27 cellular contexts compared by ENCODE assay signal in the genomic region with DNA sequence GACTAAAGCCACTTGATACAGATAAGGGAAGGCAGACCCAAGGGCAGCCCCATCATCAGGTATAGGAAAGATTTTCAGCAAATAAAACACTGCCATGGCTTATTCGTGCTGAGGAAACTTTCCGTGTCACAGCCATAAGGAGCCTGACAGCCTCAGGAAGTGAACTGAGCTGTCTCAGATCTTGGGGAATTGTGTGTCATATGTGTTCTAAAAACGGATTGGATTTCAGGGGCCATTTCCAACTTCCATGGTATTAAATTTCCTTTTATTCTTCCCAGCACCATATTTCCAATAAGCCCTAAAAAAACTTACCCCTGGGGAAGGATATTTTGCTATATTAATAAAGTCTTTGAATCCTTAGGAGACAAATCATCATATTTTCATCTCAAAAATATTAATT.
DNase-seq lines count a peak whose midpoint lies in the region; ATAC-seq, FAIRE-seq and TF ChIP-seq lines count a peak whose summit lies in the region.
"Had no signal": no experiment of that assay in that cellular context is flagged by ENCODE, and none has a peak within 500 bp of the region (broad histone marks: within the 10 kb centered on the region; RNA-seq: fewer than 3 reads in every experiment).

No MANE protein-coding gene starts in this region.

- no TSS peak for BruUV-seq in endothelial cell of umbilical vein (replicated peaks; lab: Mats Ljungman, UMichigan)

- 38 to 43% methylated on average over 3 of the region's 3 CpGs for WGBS in aorta, 2 donors

- dilution Hi-C loops in endothelial cell of umbilical vein (cut with MboI; ENCODE audit: extremely low pct_ligation_motif_present, low sequenced_read_pairs), result no loop called here

- ATAC-seq in SK-N-SH treated with all-trans-retinoic acid at 6 μM for 48 hours (peak; percentile 31; the same call in 1 of the 3 replicates), aorta (ENCODE audit: low FRiP score) (no peak)
- ATAC-seq: A549 had no signal

- no peak overlapping the region for H3K4me3 ChIP-seq in endothelial cell of umbilical vein (replicated peaks in 1 of 3; ENCODE audit: insufficient read depth in 1 of 3, low read depth in 1 of 3, low read length in 3 of 3)
- no peak overlapping the region for H3K4me3 ChIP-seq in osteoblast (ENCODE audit: insufficient read depth, low read length)
- H3K4me3 ChIP-seq in aorta (ENCODE audit: low read length in 2 of 2), result no peak overlapping the region
- H3K4me3 ChIP-seq: A549; BLaER1 treated with 17β-estradiol and CSF1 and Interleukin-3, amounts not matched to agents 10 nM and 100 nM; GM23248 had no signal

- H3K4me1 ChIP-seq in endothelial cell of umbilical vein (ENCODE audit: control insufficient read depth, extremely low read depth, insufficient read depth, low read length) (peaks cover 4% of the 10 kb centered on the region), osteoblast (ENCODE audit: insufficient read depth, low read length) (peaks cover 18% of the 10 kb centered on the region), aorta (ENCODE audit: control insufficient read depth in 1 of 2, insufficient read depth in 2 of 2, low read length in 2 of 2) (peaks cover 0 to 4% of the 10 kb centered on the region in 2 donors)

- H4K20me1 ChIP-seq in endothelial cell of umbilical vein (replicated peaks; ENCODE audit: control insufficient read depth, extremely low read depth, insufficient read depth, low read length), result no peaks in the 10 kb centered on the region
- H4K20me1 ChIP-seq in osteoblast (ENCODE audit: insufficient read depth, low read length), result no peaks in the 10 kb centered on the region
- H4K20me1 ChIP-seq: BLaER1 treated with 17β-estradiol and CSF1 and Interleukin-3, amounts not matched to agents 10 nM and 100 nM had no signal

- no peak overlapping the region for H2AFZ ChIP-seq in endothelial cell of umbilical vein (ENCODE audit: low read depth, low read length)
- H2AFZ ChIP-seq in osteoblast (ENCODE audit: low read length), result peak overlapping the region; percentile 24
- H2AFZ ChIP-seq: GM23248 had no signal

- no peaks in the 10 kb centered on the region for H3K27me3 ChIP-seq in endothelial cell of umbilical vein (ENCODE audit: control insufficient read depth in 2 of 2, insufficient read depth in 2 of 2, low read length in 2 of 2)
- H3K27me3 ChIP-seq in osteoblast (ENCODE audit: insufficient read depth, low read length), result no peaks in the 10 kb centered on the region
- no peaks in the 10 kb centered on the region for H3K27me3 ChIP-seq in aorta (ENCODE audit: control insufficient read depth in 1 of 2, insufficient read depth in 2 of 2, low read length in 1 of 2)
- H3K27me3 ChIP-seq: BLaER1 treated with 17β-estradiol and CSF1 and Interleukin-3, amounts not matched to agents 10 nM and 100 nM had no signal

- TF ChIP-seq CTCF in endothelial cell of umbilical vein (IDR thresholded peaks at IDR 0.05; ENCODE audit: extremely low read depth in 1 of 2, insufficient read depth in 1 of 2, low read depth in 1 of 2, low read length in 2 of 2), result no peak
- no peak for TF ChIP-seq CTCF in osteoblast (IDR thresholded peaks at IDR 0.05; ENCODE audit: extremely low read depth, low read depth, low read length)

- peak; percentile 59 for DNase-seq in LHCN-M2 (ENCODE audit: low read depth)
- DNase-seq in endothelial cell of umbilical vein (ENCODE audit: low read depth, low spot score), result no peak
- peak; percentile 81 for DNase-seq in osteoblast (ENCODE audit: insufficient read length, low spot score, missing footprints)
- no peak for DNase-seq in aorta
- DNase-seq in cortex of kidney (lab: John Stamatoyannopoulos, UW), result no peak
- DNase-seq in NCI-H510A (lab: John Stamatoyannopoulos, UW), result no peak
- DNase-seq: AML-193; CD4-positive, alpha-beta memory T cell; COR-L47; DMS53; GM23248; H7; IMR-90; KG1; MM.1S; NCI-H1048; NCI-H1417 treated with DMSO at 0.1 percent for 48 hours; NCI-H1694 treated with DMSO at 0.1 percent for 48 hours; NCI-H2081; NCI-H446; NCI-H526 treated with DMSO at 0.1 percent for 48 hours; RPMI8226; SHP77 had no signal

- H3K79me2 ChIP-seq in endothelial cell of umbilical vein (ENCODE audit: control insufficient read depth, insufficient read depth, low read length), result no peaks in the 10 kb centered on the region
- H3K79me2 ChIP-seq in osteoblast (ENCODE audit: insufficient read depth, low read length), result peaks cover 23% of the 10 kb centered on the region

- no peaks in the 10 kb centered on the region for H3K9me1 ChIP-seq in endothelial cell of umbilical vein (replicated peaks; ENCODE audit: control insufficient read depth, extremely low read depth, insufficient read depth, low read length)

- intact Hi-C loops in endothelial cell of umbilical vein (cut with micrococcal nuclease) (no loop called here), aorta (cut with DNase I) (loop anchor here in 1 of 2 donors (5.0 kb wide), 1 partner anchor 43 kb away; no protein-coding TSS in a partner anchor)

- no peak overlapping the region for H3K4me2 ChIP-seq in endothelial cell of umbilical vein (ENCODE audit: insufficient read depth, low read length)
- H3K4me2 ChIP-seq in osteoblast (ENCODE audit: insufficient read depth, low read length), result peak overlapping the region; percentile 27
- H3K4me2 ChIP-seq: A549 had no signal

- POLR2A ChIA-PET in endothelial cell of umbilical vein (lab: Charles Lee), result no interaction called here

- no peak overlapping the region for H3K27ac ChIP-seq in endothelial cell of umbilical vein (ENCODE audit: insufficient read depth, low read depth, low read length)
- H3K27ac ChIP-seq in osteoblast (ENCODE audit: low read depth, low read length), result peak overlapping the region; percentile 26
- H3K27ac ChIP-seq in aorta (ENCODE audit: low read depth in 1 of 2, low read length in 2 of 2), result no peak overlapping the region
- H3K27ac ChIP-seq: A549, GM23248 had no signal

- FAIRE-seq in endothelial cell of umbilical vein (lab: Jason Lieb, UNC), result peak; percentile 67
- FAIRE-seq: A549, GM18507 had no signal

- no peaks in the 10 kb centered on the region for H3K36me3 ChIP-seq in endothelial cell of umbilical vein (ENCODE audit: control insufficient read depth in 2 of 2, extremely low read depth in 1 of 2, insufficient read depth in 2 of 2, low read length in 2 of 2)
- no peaks in the 10 kb centered on the region for H3K36me3 ChIP-seq in osteoblast (ENCODE audit: insufficient read depth, low read length)
- H3K36me3 ChIP-seq in aorta (ENCODE audit: control insufficient read depth in 1 of 2, insufficient read depth in 2 of 2, low read length in 1 of 2), result no peaks in the 10 kb centered on the region

- H3K9ac ChIP-seq in endothelial cell of umbilical vein (replicated peaks; ENCODE audit: extremely low read depth, insufficient read depth, low read length), result no peak overlapping the region
- H3K9ac ChIP-seq: BLaER1 treated with 17β-estradiol and CSF1 and Interleukin-3, amounts not matched to agents 10 nM and 100 nM; GM23248 had no signal

- TF ChIP-seq POLR2A in endothelial cell of umbilical vein (IDR thresholded peaks at IDR 0.05; ENCODE audit: low read depth, low read length), result no peak

- no peaks in the 10 kb centered on the region for H3K9me3 ChIP-seq in endothelial cell of umbilical vein (replicated peaks; ENCODE audit: control insufficient read depth, insufficient read depth, low read length)
- H3K9me3 ChIP-seq in osteoblast (ENCODE audit: low read depth, low read length), result no peaks in the 10 kb centered on the region
- H3K9me3 ChIP-seq in aorta (ENCODE audit: control insufficient read depth, low read length), result no peaks in the 10 kb centered on the region
- H3K9me3 ChIP-seq: A549 had no signal

- CTCF ChIA-PET in endothelial cell of umbilical vein (lab: Charles Lee), result no interaction called here

TF ChIP-seq in SK-N-SH treated with all-trans-retinoic acid at 6 μM for 48 hours, 23 proteins besides CTCF, POLR2A, EP300 and RAD21 (continues in another document):
- TF ChIP-seq BACH2 (CRISPR knock-in tag; IDR thresholded peaks at IDR 0.05; ENCODE audit: borderline replicate concordance), result no peak
- TF ChIP-seq CSRNP3 (CRISPR knock-in tag; IDR thresholded peaks at IDR 0.05), result no peak
- no peak for TF ChIP-seq RARB (CRISPR knock-in tag; IDR thresholded peaks at IDR 0.05)
- TF ChIP-seq CSDC2 (CRISPR knock-in tag; IDR thresholded peaks at IDR 0.05), result no peak
- TF ChIP-seq ESRRG (CRISPR knock-in tag; IDR thresholded peaks at IDR 0.05), result no peak

TF ChIP-seq in endothelial cell of umbilical vein, 7 proteins besides CTCF, POLR2A, EP300 and RAD21:
- TF ChIP-seq FOS (IDR thresholded peaks at IDR 0.05; ENCODE audit: borderline replicate concordance, insufficient read depth, low read length), result no peak
- TF ChIP-seq MYC (IDR thresholded peaks at IDR 0.05; ENCODE audit: low read depth, low read length), result no peak
- TF ChIP-seq EZH2 (IDR thresholded peaks at IDR 0.05; ENCODE audit: borderline replicate concordance, low read depth, low read length, severe bottlenecking), result no peak
- TF ChIP-seq GATA2 (IDR thresholded peaks at IDR 0.05; ENCODE audit: insufficient read depth, insufficient read length, low read depth, low read length), result no peak
- no peak for TF ChIP-seq POLR2AphosphoS5 (IDR thresholded peaks at IDR 0.05; ENCODE audit: insufficient read depth, low read depth, low read length)
- TF ChIP-seq MAX (IDR thresholded peaks at IDR 0.05; ENCODE audit: insufficient read depth, insufficient read length), result no peak
- no peak for TF ChIP-seq JUN (IDR thresholded peaks at IDR 0.05; ENCODE audit: borderline replicate concordance, insufficient read depth, insufficient read length, low read depth)

Comparison
In these comparisons a context has a peak if more than half of its experiments do, and no peak if none do; other contexts are left out.
1. DNase-seq: peak in LHCN-M2 (single experiment) and osteoblast (single experiment); none in endothelial cell of umbilical vein (single experiment), aorta (0 of 2), cortex of kidney (single experiment) and NCI-H510A (single experiment).